Comparison of ENCODE assay signal across 8 cellular contexts in genomic region chr15:31869640-31870335, GRCh38. TPM values are rescaled to one million over a fixed set of nuclear protein-coding genes. Genes with fewer than 3 reads are reported as not detected.
DNase-seq lines count a peak whose midpoint lies in the region; ATAC-seq, FAIRE-seq and TF ChIP-seq lines count a peak whose summit lies in the region.

No MANE protein-coding gene starts in this region.

- peaks cover 3% of the 10 kb centered on the region for H3K4me1 ChIP-seq in endothelial cell of umbilical vein (ENCODE audit: control insufficient read depth, extremely low read depth, insufficient read depth, low read length)

- CTCF ChIA-PET in activated CD4-positive, alpha-beta T cell treated with anti-CD3 and anti-CD28 coated beads for 36 hours (lab: Charles Lee), result interaction anchor here (0.7 to 1.2 kb wide), 3 partner anchors 17 to 108 kb away, joined by 3 to 4 read pairs (median 3); no protein-coding TSS in a partner anchor
- CTCF ChIA-PET in endothelial cell of umbilical vein (lab: Charles Lee), result no interaction called here
- CTCF ChIA-PET in RWPE1 (lab: Yijun Ruan, JAX), result interaction anchor here (1.0 kb wide), 1 partner anchor 40 kb away, joined by 3 read pairs; no protein-coding TSS in a partner anchor
- CTCF ChIA-PET in HEK293T (lab: Yijun Ruan, JAX), result no interaction called here

- no peaks in the 10 kb centered on the region for H3K79me2 ChIP-seq in endothelial cell of umbilical vein (ENCODE audit: control insufficient read depth, insufficient read depth, low read length)

- H3K4me3 ChIP-seq in endothelial cell of umbilical vein (replicated peaks in 1 of 3; ENCODE audit: insufficient read depth in 1 of 3, low read depth in 1 of 3, low read length in 3 of 3), result peak overlapping the region in 1 of 3 experiments; percentile 53

- H3K9me1 ChIP-seq in endothelial cell of umbilical vein (replicated peaks; ENCODE audit: control insufficient read depth, extremely low read depth, insufficient read depth, low read length), result no peaks in the 10 kb centered on the region

- no peak for TF ChIP-seq POLR2A in endothelial cell of umbilical vein (IDR thresholded peaks at IDR 0.05; ENCODE audit: low read depth, low read length)

- H3K27ac Mint-ChIP-seq in activated CD4-positive, alpha-beta T cell treated with anti-CD3 and anti-CD28 coated beads for 36 hours, result no peak overlapping the region
- no peak overlapping the region for H3K27ac Mint-ChIP-seq in nephron progenitor cell

- intact Hi-C loops in activated CD4-positive, alpha-beta T cell treated with anti-CD3 and anti-CD28 coated beads for 36 hours (cut with DNase I, micrococcal nuclease), result loop anchor here (2.0 to 10.0 kb wide), 5 partner anchors 105 to 879 kb away; partner anchors contain the start of gene MTMR10 (in 1 of the 2)
- intact Hi-C loops in endothelial cell of umbilical vein (cut with micrococcal nuclease), result loop anchor here (10.0 kb wide), 1 partner anchor 545 kb away; the partner anchor contains the start of gene KLF13

- peaks cover 8 to 9% of the 10 kb centered on the region in 2 experiments for H3K27me3 ChIP-seq in endothelial cell of umbilical vein (ENCODE audit: control insufficient read depth in 2 of 2, insufficient read depth in 2 of 2, low read length in 2 of 2)

- H3K27me3 Mint-ChIP-seq in activated CD4-positive, alpha-beta T cell treated with anti-CD3 and anti-CD28 coated beads for 36 hours, result peaks cover 10% of the 10 kb centered on the region
- H3K27me3 Mint-ChIP-seq in nephron progenitor cell (ENCODE audit: low read depth, poor library complexity), result peaks cover 14% of the 10 kb centered on the region

- peaks cover 10% of the 10 kb centered on the region for H3K4me1 Mint-ChIP-seq in activated CD4-positive, alpha-beta T cell treated with anti-CD3 and anti-CD28 coated beads for 36 hours
- peaks cover 22% of the 10 kb centered on the region for H3K4me1 Mint-ChIP-seq in nephron progenitor cell

- no peaks in the 10 kb centered on the region for H3K36me3 Mint-ChIP-seq in activated CD4-positive, alpha-beta T cell treated with anti-CD3 and anti-CD28 coated beads for 36 hours (ENCODE audit: low read depth)
- H3K36me3 Mint-ChIP-seq in nephron progenitor cell (ENCODE audit: low read depth), result peaks cover under 1% of the 10 kb centered on the region

- no peak for DNase-seq in activated CD4-positive, alpha-beta T cell treated with anti-CD3 and anti-CD28 coated beads for 36 hours
- DNase-seq in activated CD4-positive, alpha-beta T cell treated with anti-CD3 and anti-CD28 coated beads, Interleukin-2, amount 50 U/mL, for 4 hours, result no peak
- DNase-seq in NCI-H2227 (lab: John Stamatoyannopoulos, UW; ENCODE audit: unreplicated experiment), result peak; percentile 29
- DNase-seq in endothelial cell of umbilical vein (ENCODE audit: low read depth, low spot score), result no peak
- DNase-seq in nephron progenitor cell, result peak; percentile 54
- DNase-seq in RWPE1 (ENCODE audit: low spot score), result no peak
- no peak for DNase-seq in HEK293T (ENCODE audit: extremely low spot score)
- no peak for DNase-seq in activated CD4-positive, CD25-positive, alpha-beta regulatory T cell (lab: John Stamatoyannopoulos, UW)

- FAIRE-seq in endothelial cell of umbilical vein (lab: Jason Lieb, UNC), result no peak

- POLR2A ChIA-PET in activated CD4-positive, alpha-beta T cell treated with anti-CD3 and anti-CD28 coated beads for 36 hours (lab: Charles Lee), result no interaction called here
- POLR2A ChIA-PET in endothelial cell of umbilical vein (lab: Charles Lee) (no interaction called here), RWPE1 (lab: Yijun Ruan, JAX; ENCODE audit: low non-redundant PET) (no interaction called here), HEK293T (lab: Yijun Ruan, JAX) (no interaction called here)

- H2AFZ ChIP-seq in endothelial cell of umbilical vein (ENCODE audit: low read depth, low read length), result peak overlapping the region; percentile 85

- H3K27ac ChIP-seq in endothelial cell of umbilical vein (ENCODE audit: insufficient read depth, low read depth, low read length), result no peak overlapping the region
- no peak overlapping the region; the same call in 1 of the 2 replicates for H3K27ac ChIP-seq in RWPE1

- ATAC-seq in activated CD4-positive, alpha-beta T cell treated with anti-CD3 and anti-CD28 coated beads for 36 hours, result peak; percentile 1

- dilution Hi-C loops in endothelial cell of umbilical vein (cut with MboI; ENCODE audit: extremely low pct_ligation_motif_present, low sequenced_read_pairs), result no loop called here

- H4K20me1 ChIP-seq in endothelial cell of umbilical vein (replicated peaks; ENCODE audit: control insufficient read depth, extremely low read depth, insufficient read depth, low read length), result no peaks in the 10 kb centered on the region

- no TSS peak for BruUV-seq in endothelial cell of umbilical vein (replicated peaks; lab: Mats Ljungman, UMichigan)

- TF ChIP-seq CTCF in endothelial cell of umbilical vein (IDR thresholded peaks at IDR 0.05; ENCODE audit: extremely low read depth in 1 of 2, insufficient read depth in 1 of 2, low read depth in 1 of 2, low read length in 2 of 2), result no peak
- no peak for TF ChIP-seq CTCF in nephron progenitor cell (IDR thresholded peaks at IDR 0.05)
- TF ChIP-seq CTCF in RWPE1 (conservative IDR thresholded peaks at IDR 0.05; ENCODE audit: low read depth), result no peak

- H3K4me3 Mint-ChIP-seq in activated CD4-positive, alpha-beta T cell treated with anti-CD3 and anti-CD28 coated beads for 36 hours, result peak overlapping the region; percentile 70
- H3K4me3 Mint-ChIP-seq in nephron progenitor cell, result peak overlapping the region; percentile 87

- H3K9me3 ChIP-seq in endothelial cell of umbilical vein (replicated peaks; ENCODE audit: control insufficient read depth, insufficient read depth, low read length), result no peaks in the 10 kb centered on the region

- H3K36me3 ChIP-seq in endothelial cell of umbilical vein (ENCODE audit: control insufficient read depth in 2 of 2, extremely low read depth in 1 of 2, insufficient read depth in 2 of 2, low read length in 2 of 2), result no peaks in the 10 kb centered on the region

- H3K4me2 ChIP-seq in endothelial cell of umbilical vein (ENCODE audit: insufficient read depth, low read length), result no peak overlapping the region

- H3K9ac ChIP-seq in endothelial cell of umbilical vein (replicated peaks; ENCODE audit: extremely low read depth, insufficient read depth, low read length), result no peak overlapping the region

- H3K9me3 Mint-ChIP-seq in activated CD4-positive, alpha-beta T cell treated with anti-CD3 and anti-CD28 coated beads for 36 hours (ENCODE audit: low read depth), result no peaks in the 10 kb centered on the region
- H3K9me3 Mint-ChIP-seq in nephron progenitor cell, result peaks cover under 1% of the 10 kb centered on the region

TF ChIP-seq in endothelial cell of umbilical vein, 7 proteins besides CTCF, POLR2A, EP300 and RAD21:
- no peak for TF ChIP-seq FOS (IDR thresholded peaks at IDR 0.05; ENCODE audit: borderline replicate concordance, insufficient read depth, low read length)
- TF ChIP-seq EZH2 (IDR thresholded peaks at IDR 0.05; ENCODE audit: borderline replicate concordance, low read depth, low read length, severe bottlenecking), result peak; percentile 7

TF ChIP-seq in HEK293T, 16 proteins besides CTCF, POLR2A, EP300 and RAD21:
- TF ChIP-seq NFRKB (IDR thresholded peaks at IDR 0.05) (no peak), SP1 (IDR thresholded peaks at IDR 0.05) (no peak), PKNOX1 (IDR thresholded peaks at IDR 0.05) (no peak), FOXM1 (IDR thresholded peaks at IDR 0.05; ENCODE audit: borderline replicate concordance) (no peak), ARNT (IDR thresholded peaks at IDR 0.05) (no peak), FOXK2 (IDR thresholded peaks at IDR 0.05) (no peak), ELF4 (IDR thresholded peaks at IDR 0.05) (no peak), L3MBTL2 (conservative IDR thresholded peaks at IDR 0.05) (no peak)

RNA-seq across cellular contexts. Expression of gene OTUD7A, which starts 0.7 kb away (rescaled TPM):
- total RNA-seq in activated CD4-positive, alpha-beta T cell treated with anti-CD3 and anti-CD28 coated beads for 36 hours, result 1 to 10 TPM; 2.2 to 3.7 TPM
- 0.02 and 0.07 TPM in 2 replicates for total RNA-seq in endothelial cell of umbilical vein
- under 0.01 and 0.02 TPM in 2 replicates for polyA plus RNA-seq in endothelial cell of umbilical vein
- 0.06 TPM in 1 of 2 replicates, not detected in the other for polyA plus RNA-seq in endothelial cell of umbilical vein (2011; cell fraction: cytosol; rRNA removed)
- 0.03 and 0.29 TPM in 2 replicates for polyA plus RNA-seq in endothelial cell of umbilical vein (2011; cell fraction: nucleus; rRNA removed)
- polyA plus RNA-seq in endothelial cell of umbilical vein (2012), result 0.01 TPM in 1 of 2 replicates, not detected in the other
- not detected in 2 replicates for polyA minus RNA-seq in endothelial cell of umbilical vein
- 0.51 TPM for polyA minus RNA-seq in endothelial cell of umbilical vein (2011; cell fraction: cytosol; rRNA and poly(A)+ RNA removed)
- polyA minus RNA-seq in endothelial cell of umbilical vein (2011; cell fraction: nucleus; rRNA and poly(A)+ RNA removed), result 0.05 and 0.14 TPM in 2 replicates

Comparison
In these comparisons a context has a peak if more than half of its experiments do, and no peak if none do; other contexts are left out.
1. DNase-seq: peak in NCI-H2227 (single experiment) and nephron progenitor cell (single experiment); none in activated CD4-positive, alpha-beta T cell treated with anti-CD3 and anti-CD28 coated beads for 36 hours (single experiment), activated CD4-positive, alpha-beta T cell treated with anti-CD3 and anti-CD28 coated beads, Interleukin-2, amount 50 U/mL, for 4 hours (0 of 2), endothelial cell of umbilical vein (single experiment), RWPE1 (single experiment), HEK293T (single experiment) and activated CD4-positive, CD25-positive, alpha-beta regulatory T cell (0 of 4).
2. CTCF ChIA-PET loops: an anchor here in activated CD4-positive, alpha-beta T cell treated with anti-CD3 and anti-CD28 coated beads for 36 hours (0.7 to 1.2 kb wide) and RWPE1 (1.0 kb wide); none called in endothelial cell of umbilical vein and HEK293T.